24 cellular contexts compared by ENCODE assay signal in genomic region chr17:30696234-30696633, GRCh38.
"Had no signal": no experiment of that assay in that cellular context is flagged by ENCODE, and none has a peak within 500 bp of the region (broad histone marks: within the 10 kb centered on the region; RNA-seq: fewer than 3 reads in every experiment).

No MANE protein-coding gene starts in this region.

- H3K36me3 ChIP-seq: ovary, right lobe of liver, sigmoid colon, stomach, thoracic aorta, thyroid gland, tibial nerve, upper lobe of left lung had no signal

- H3K9ac ChIP-seq: parathyroid adenoma had no signal

- DNase-seq: naive thymus-derived CD8-positive, alpha-beta T cell; nephron progenitor cell; occipital lobe; ovary; psoas muscle; right cardiac atrium; right lobe of liver; sigmoid colon; small intestine; stimulated activated CD4-positive, alpha-beta T cell treated with anti-CD3 and anti-CD28 coated beads, Interleukin-15, amount 100 ng/mL, for 24 hours; stimulated activated CD4-positive, alpha-beta T cell treated with anti-CD3 and anti-CD28 coated beads, Interleukin-2, amount 100 ng/mL, for 24 hours; stimulated activated CD4-positive, alpha-beta T cell treated with anti-CD3 and anti-CD28 coated beads, Interleukin-2, amount 100 ng/mL, for 48 hours; stimulated activated CD4-positive, alpha-beta T cell treated with anti-CD3 and anti-CD28 coated beads, Interleukin-4, amount 100 ng/mL, for 24 hours; stimulated activated naive B cell treated with anti-CD40 and anti-IgM and Interleukin-4, amounts not matched to agents 10 μg/mL and 1 μg/mL and 100 μg/mL, for 72 hours; stimulated activated naive CD4-positive, alpha-beta T cell treated with Interleukin-2 at 50 U/mL for 16 hours; stomach; thyroid gland; upper lobe of left lung had no signal

- H3K79me2 ChIP-seq: parathyroid adenoma had no signal

- FAIRE-seq: small intestine, urothelium cell line had no signal

- H2AFZ ChIP-seq: parathyroid adenoma had no signal

- H3K9me3 ChIP-seq: ovary, psoas muscle, right lobe of liver, sigmoid colon, stomach, thoracic aorta, thyroid gland, tibial nerve, upper lobe of left lung had no signal

- H3K27me3 ChIP-seq: ovary, right lobe of liver, thyroid gland, upper lobe of left lung had no signal

- H3K27ac ChIP-seq: ovary, parathyroid adenoma, psoas muscle, right lobe of liver, sigmoid colon, stomach, thoracic aorta, thyroid gland, tibial nerve, upper lobe of left lung had no signal

- ATAC-seq: naive thymus-derived CD8-positive, alpha-beta T cell; natural killer cell treated with Interleukin-12 subunit alpha and Interleukin-12 subunit beta and Interleukin-15 and Interleukin-18, amount 100 ng/mL, for 72 hours; psoas muscle; right cardiac atrium; right lobe of liver; stimulated activated effector memory CD8-positive, alpha-beta T cell treated with anti-CD3 and anti-CD28 coated beads, Interleukin-12 subunit alpha, Interleukin-12 subunit beta, amount 100 ng/mL, for 72 hours; stimulated activated naive B cell treated with anti-CD40 and anti-IgM and Interleukin-4, amounts not matched to agents 10 μg/mL and 1 μg/mL and 100 μg/mL, for 72 hours had no signal

- H3K4me1 ChIP-seq: psoas muscle had no signal

- H3K4me3 ChIP-seq: ovary, psoas muscle, right lobe of liver, sigmoid colon, stomach, thoracic aorta, thyroid gland, tibial nerve, upper lobe of left lung had no signal
